ENCODE assay signal across 1 cellular context in the genomic region with DNA sequence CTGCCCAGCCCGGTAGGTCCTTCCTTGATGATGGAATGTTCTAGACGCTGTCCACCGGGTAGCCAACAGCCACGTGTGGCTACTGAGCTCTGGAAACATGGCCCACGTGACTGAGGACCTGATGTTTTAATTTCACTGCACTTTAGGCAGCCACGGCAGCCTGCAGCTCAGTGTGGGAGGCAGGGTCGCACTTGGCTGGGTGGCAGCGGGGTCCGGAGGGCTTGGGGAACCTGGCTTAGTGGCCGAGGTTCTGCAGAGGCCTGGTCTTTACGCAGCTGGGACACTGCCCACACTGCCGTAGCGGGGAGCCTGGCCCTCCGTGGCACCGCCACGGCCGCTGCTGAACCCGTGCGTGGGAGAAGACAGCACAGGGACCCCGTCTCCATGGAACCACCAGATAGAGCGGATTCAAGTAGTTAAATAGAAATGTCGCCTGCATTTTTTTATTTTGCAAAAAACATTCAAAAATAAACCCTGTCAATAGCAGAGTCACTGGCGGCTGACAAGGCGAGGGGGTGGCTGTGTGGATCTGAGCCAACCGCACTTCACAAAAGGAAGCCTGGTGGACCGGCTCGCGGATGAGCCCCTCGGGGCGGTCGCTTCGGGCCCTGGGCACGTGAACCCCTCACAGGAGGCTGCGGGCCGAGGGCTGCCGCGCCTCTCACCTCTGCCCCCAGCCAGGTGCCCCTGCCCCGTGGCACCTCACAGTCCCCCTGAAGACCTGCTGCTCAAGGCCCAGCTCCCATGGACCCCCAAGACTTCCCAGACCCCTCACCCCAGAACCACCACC.
A peak's percentile ranks its signal among the peaks of the same experiment; 100 is the strongest.
TF ChIP-seq lines count a peak whose summit lies in the region.

No MANE protein-coding gene starts in this region.

TF ChIP-seq in HepG2, 621 proteins besides CTCF, POLR2A, EP300 and RAD21:
- TF ChIP-seq, protein P1, sequence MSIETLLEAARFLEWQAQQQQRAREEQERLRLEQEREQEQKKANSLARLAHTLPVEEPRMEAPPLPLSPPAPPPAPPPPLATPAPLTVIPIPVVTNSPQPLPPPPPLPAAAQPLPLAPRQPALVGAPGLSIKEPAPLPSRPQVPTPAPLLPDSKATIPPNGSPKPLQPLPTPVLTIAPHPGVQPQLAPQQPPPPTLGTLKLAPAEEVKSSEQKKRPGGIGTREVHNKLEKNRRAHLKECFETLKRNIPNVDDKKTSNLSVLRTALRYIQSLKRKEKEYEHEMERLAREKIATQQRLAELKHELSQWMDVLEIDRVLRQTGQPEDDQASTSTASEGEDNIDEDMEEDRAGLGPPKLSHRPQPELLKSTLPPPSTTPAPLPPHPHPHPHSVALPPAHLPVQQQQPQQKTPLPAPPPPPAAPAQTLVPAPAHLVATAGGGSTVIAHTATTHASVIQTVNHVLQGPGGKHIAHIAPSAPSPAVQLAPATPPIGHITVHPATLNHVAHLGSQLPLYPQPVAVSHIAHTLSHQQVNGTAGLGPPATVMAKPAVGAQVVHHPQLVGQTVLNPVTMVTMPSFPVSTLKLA (IDR thresholded peaks at IDR 0.05) = peak; percentile 52; the same call in 1 of the 2 replicates
- TF ChIP-seq RARA (CRISPR knock-in tag; IDR thresholded peaks at IDR 0.05) (no peak), ZNF572 (CRISPR knock-in tag; IDR thresholded peaks at IDR 0.05) (no peak)
TF ChIP-seq in HepG2: peak in this region for 1.
